Comparison of ENCODE assay signal across 17 cellular contexts in genomic region chr9:126886194-126886830, GRCh38.
"Had no signal": no experiment of that assay in that cellular context is flagged by ENCODE, and none has a peak within 500 bp of the region (broad histone marks: within the 10 kb centered on the region; RNA-seq: fewer than 3 reads in every experiment).

No MANE protein-coding gene starts in this region.

- H3K27me3 ChIP-seq: breast epithelium, uterus had no signal

- H3K4me1 ChIP-seq: breast epithelium, uterus had no signal

- H3K9me3 ChIP-seq: breast epithelium, mucosa of descending colon, SK-N-SH, uterus had no signal

- H3K4me3 ChIP-seq: breast epithelium, lung, mucosa of descending colon, uterus had no signal

- H3K4me1 Mint-ChIP-seq: activated CD4-positive, alpha-beta T cell treated with anti-CD3 and anti-CD28 coated beads, Interleukin-2, amount 10 ng/mL, durations not matched to agents 7 days and 5 days; activated naive CD8-positive, alpha-beta T cell treated with anti-CD3 and anti-CD28 coated beads, Interleukin-2, amount 10 ng/mL, durations not matched to agents 7 days and 5 days had no signal

- H3K4me3 Mint-ChIP-seq: activated CD4-positive, alpha-beta T cell treated with anti-CD3 and anti-CD28 coated beads, Interleukin-2, amount 10 ng/mL, durations not matched to agents 7 days and 5 days; activated naive CD8-positive, alpha-beta T cell treated with anti-CD3 and anti-CD28 coated beads, Interleukin-2, amount 10 ng/mL, durations not matched to agents 7 days and 5 days; activated T-cell treated with anti-CD3 and anti-CD28 coated beads, Interleukin-2, amount 50 U/mL, for 24 hours; natural killer cell; stimulated activated naive CD8-positive, alpha-beta T cell treated with anti-CD3 and anti-CD28 coated beads, Interleukin-15, Interleukin-2, amounts not matched to agents 100 ng/mL and 50 ng/mL, for 24 hours had no signal

- H3K36me3 Mint-ChIP-seq: activated naive CD8-positive, alpha-beta T cell treated with anti-CD3 and anti-CD28 coated beads, Interleukin-2, amount 10 ng/mL, durations not matched to agents 7 days and 5 days; natural killer cell had no signal

- H3K27ac Mint-ChIP-seq: activated CD4-positive, alpha-beta T cell treated with anti-CD3 and anti-CD28 coated beads, Interleukin-2, amount 10 ng/mL, durations not matched to agents 7 days and 5 days; activated naive CD8-positive, alpha-beta T cell treated with anti-CD3 and anti-CD28 coated beads, Interleukin-2, amount 10 ng/mL, durations not matched to agents 7 days and 5 days; activated T-cell treated with anti-CD3 and anti-CD28 coated beads, Interleukin-2, amount 50 U/mL, for 24 hours; natural killer cell; stimulated activated naive CD8-positive, alpha-beta T cell treated with anti-CD3 and anti-CD28 coated beads, Interleukin-15, Interleukin-2, amounts not matched to agents 100 ng/mL and 50 ng/mL, for 24 hours had no signal

- DNase-seq: activated CD4-positive, alpha-beta T cell treated with anti-CD3 and anti-CD28 coated beads, Interleukin-2, amount 10 ng/mL, durations not matched to agents 7 days and 5 days; activated CD4-positive, CD25-positive, alpha-beta regulatory T cell; activated effector memory CD4-positive, alpha-beta T cell treated with Interleukin-2 at 50 U/mL for 16 hours; activated naive CD8-positive, alpha-beta T cell treated with anti-CD3 and anti-CD28 coated beads, Interleukin-2, amount 10 ng/mL, durations not matched to agents 7 days and 5 days; activated T-cell treated with anti-CD3 and anti-CD28 coated beads, Interleukin-2, amount 50 U/mL, for 24 hours; anterior cingulate cortex; foreskin melanocyte; left cardiac atrium; mucosa of descending colon; natural killer cell; SK-N-SH; stimulated activated CD4-positive, alpha-beta T cell treated with anti-CD3 and anti-CD28 coated beads, Interleukin-15, amount 100 ng/mL, for 24 hours; stimulated activated CD4-positive, alpha-beta T cell treated with anti-CD3 and anti-CD28 coated beads, Interleukin-4, amount 100 ng/mL, for 24 hours; uterus had no signal

- H3K27ac ChIP-seq: breast epithelium, uterus had no signal

- H3K36me3 ChIP-seq: breast epithelium, uterus had no signal

- H3K27me3 Mint-ChIP-seq: activated CD4-positive, alpha-beta T cell treated with anti-CD3 and anti-CD28 coated beads, Interleukin-2, amount 10 ng/mL, durations not matched to agents 7 days and 5 days; activated naive CD8-positive, alpha-beta T cell treated with anti-CD3 and anti-CD28 coated beads, Interleukin-2, amount 10 ng/mL, durations not matched to agents 7 days and 5 days; activated T-cell treated with anti-CD3 and anti-CD28 coated beads, Interleukin-2, amount 50 U/mL, for 24 hours; stimulated activated naive CD8-positive, alpha-beta T cell treated with anti-CD3 and anti-CD28 coated beads, Interleukin-15, Interleukin-2, amounts not matched to agents 100 ng/mL and 50 ng/mL, for 24 hours had no signal

- H3K9me3 Mint-ChIP-seq: activated CD4-positive, alpha-beta T cell treated with anti-CD3 and anti-CD28 coated beads, Interleukin-2, amount 10 ng/mL, durations not matched to agents 7 days and 5 days; activated naive CD8-positive, alpha-beta T cell treated with anti-CD3 and anti-CD28 coated beads, Interleukin-2, amount 10 ng/mL, durations not matched to agents 7 days and 5 days; activated T-cell treated with anti-CD3 and anti-CD28 coated beads, Interleukin-2, amount 50 U/mL, for 24 hours; natural killer cell; stimulated activated naive CD8-positive, alpha-beta T cell treated with anti-CD3 and anti-CD28 coated beads, Interleukin-15, Interleukin-2, amounts not matched to agents 100 ng/mL and 50 ng/mL, for 24 hours had no signal

- ATAC-seq: left cardiac atrium, mucosa of descending colon, natural killer cell had no signal
